Comparison of ENCODE assay signal across 22 cellular contexts in the genomic region with DNA sequence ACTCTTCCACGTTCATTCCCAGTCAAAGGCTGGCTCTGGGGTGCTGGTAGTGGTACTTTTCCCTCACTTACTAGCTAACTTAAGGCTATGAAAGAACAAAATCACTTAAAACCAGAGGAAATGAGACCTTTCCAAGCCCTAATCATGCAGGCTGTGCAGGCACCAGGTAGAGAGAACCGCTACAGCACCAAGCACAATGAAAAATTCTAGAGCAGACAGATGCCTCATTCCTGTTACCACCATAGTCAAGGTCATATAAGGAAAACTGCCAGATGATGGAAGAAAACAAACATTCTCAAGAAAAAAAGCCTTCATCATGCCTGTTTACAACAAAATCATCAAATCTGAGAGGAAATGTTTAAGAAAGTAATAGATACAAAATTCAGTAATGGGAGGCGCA.
"Had no signal": no experiment of that assay in that cellular context is flagged by ENCODE, and none has a peak within 500 bp of the region (broad histone marks: within the 10 kb centered on the region; RNA-seq: fewer than 3 reads in every experiment).

No MANE protein-coding gene starts in this region.

- H3K9me3 Mint-ChIP-seq: endodermal cell, mesothelial cell of epicardium had no signal

- DNase-seq: cerebellar nuclear complex; effector CD8-positive, alpha-beta T cell; effector memory CD8-positive, alpha-beta T cell; endodermal cell; erythroblast; esophagus squamous epithelium; foreskin fibroblast; gastrocnemius medialis; glutamatergic neuron; head of caudate nucleus; heart right ventricle; hippocampal formation; left cardiac atrium; left lung; left ventricle myocardium superior; lower lobe of right lung; mesenchymal stem cell; mucosa of descending colon had no signal

- H3K4me3 ChIP-seq: coronary artery, esophagus squamous epithelium, gastrocnemius medialis, heart right ventricle, left lung, lower lobe of right lung, mucosa of descending colon had no signal

- H3K27me3 Mint-ChIP-seq: effector memory CD8-positive, alpha-beta T cell had no signal

- H3K36me3 Mint-ChIP-seq: mesothelial cell of epicardium had no signal

- H3K27me3 ChIP-seq: esophagus squamous epithelium, gastrocnemius medialis, heart right ventricle, left lung had no signal

- H3K27ac Mint-ChIP-seq: effector memory CD8-positive, alpha-beta T cell; endodermal cell; mesothelial cell of epicardium had no signal

- H3K4me3 Mint-ChIP-seq: effector memory CD8-positive, alpha-beta T cell; endodermal cell; mesothelial cell of epicardium had no signal

- H3K36me3 ChIP-seq: esophagus squamous epithelium, gastrocnemius medialis, heart right ventricle, left lung, lower lobe of right lung had no signal

- H3K27ac ChIP-seq: coronary artery, epithelial cell of prostate, gastrocnemius medialis, heart right ventricle, left lung, lower lobe of right lung had no signal

- ATAC-seq: effector memory CD8-positive, alpha-beta T cell; esophagus mucosa; gastrocnemius medialis; heart right ventricle; left cardiac atrium; left lung; left ventricle myocardium superior; lower lobe of right lung; mucosa of descending colon had no signal

- H3K9me3 ChIP-seq: esophagus squamous epithelium, gastrocnemius medialis, heart right ventricle, left lung, lower lobe of right lung, mucosa of descending colon had no signal

- H3K4me1 ChIP-seq: esophagus squamous epithelium, gastrocnemius medialis, lower lobe of right lung had no signal
